In the genomic region with DNA sequence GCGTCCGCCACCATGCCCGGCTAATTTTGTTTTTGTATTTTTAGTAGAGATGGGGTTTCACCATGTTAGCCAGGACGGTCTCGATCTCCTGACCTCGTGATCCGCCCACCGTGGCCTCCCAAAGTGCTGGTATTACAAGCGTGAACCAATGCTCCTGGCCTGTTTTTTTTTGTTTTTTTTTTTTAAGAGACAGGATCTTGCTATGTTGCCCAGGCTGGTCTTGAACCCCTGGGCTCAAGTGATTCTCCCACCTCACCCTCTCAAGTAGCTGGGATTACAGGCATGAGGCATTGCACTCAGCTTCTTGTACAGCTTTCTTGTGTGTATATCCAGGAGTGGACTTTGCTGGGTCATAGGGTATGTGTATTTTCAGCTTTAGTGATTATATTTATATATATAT, we compare ENCODE assay signal across 1 cellular context. TPM values are rescaled to one million over a fixed set of nuclear protein-coding genes. Genes with fewer than 3 reads are reported as not detected.
"Had no signal": no experiment of that assay in that cellular context is flagged by ENCODE, and none has a peak within 500 bp of the region (broad histone marks: within the 10 kb centered on the region; RNA-seq: fewer than 3 reads in every experiment).

No MANE protein-coding gene starts in this region.

RNA-seq across cellular contexts. Expression of gene TIGD3, which starts 22.0 kb away (rescaled TPM):
- total RNA-seq: IMR-90 had no signal
